Comparison of ENCODE assay signal across 15 cellular contexts in the genomic region with DNA sequence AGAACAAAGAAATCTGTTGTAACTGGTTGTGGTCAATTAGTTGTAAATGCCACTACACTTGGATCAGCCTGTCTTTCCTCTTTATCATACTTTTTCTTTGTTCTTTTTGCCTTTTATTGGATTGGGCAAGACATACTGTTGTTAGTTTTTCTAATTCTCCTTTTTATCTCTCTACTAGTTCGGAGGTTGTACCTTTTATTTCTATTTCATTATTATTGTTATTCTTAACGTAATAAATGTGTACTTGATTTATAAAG. TPM values are rescaled to one million over a fixed set of nuclear protein-coding genes. Genes with fewer than 3 reads are reported as not detected.
DNase-seq lines count a peak whose midpoint lies in the region; TF ChIP-seq lines count a peak whose summit lies in the region.
"Had no signal": no experiment of that assay in that cellular context is flagged by ENCODE, and none has a peak within 500 bp of the region (broad histone marks: within the 10 kb centered on the region; RNA-seq: fewer than 3 reads in every experiment).

No MANE protein-coding gene starts in this region.

- DNase-seq in Caco-2 (no peak), astrocyte of the hippocampus (ENCODE audit: low read depth, low spot score) (peak; percentile 56), kidney tubule cell (ENCODE audit: low spot score) (peak; percentile 61), Kasumi-1 (lab: John Stamatoyannopoulos, UW) (no peak), NCI-H2029 treated with DMSO at 0.1 percent for 48 hours (lab: John Stamatoyannopoulos, UW) (no peak), NCI-H2107 (lab: John Stamatoyannopoulos, UW) (no peak)
- DNase-seq in Jurkat, Clone E6-1 (ENCODE audit: low read depth, low spot score): no peak
- no peak for DNase-seq in activated CD4-positive, alpha-beta T cell treated with anti-CD3 and anti-CD28 coated beads for 4 hours
- DNase-seq: activated B cell treated with CpG ODN at 0.5 μM for 24 hours; caudate nucleus; erythroblast; mucosa of descending colon; NCI-H524 treated with DMSO at 0.1 percent for 48 hours; stimulated activated CD4-positive, alpha-beta T cell treated with anti-CD3 and anti-CD28 coated beads, Interleukin-4, amount 100 ng/mL, for 1 hour; substantia nigra had no signal

- no peaks in the 10 kb centered on the region for H3K9me3 Mint-ChIP-seq in Caco-2 (ENCODE audit: unreplicated experiment)
- H3K9me3 Mint-ChIP-seq: activated B cell treated with CpG ODN at 0.5 μM for 24 hours had no signal

- H3K27me3 Mint-ChIP-seq in Caco-2 (ENCODE audit: insufficient read depth, unreplicated experiment): no peaks in the 10 kb centered on the region
- H3K27me3 Mint-ChIP-seq: activated B cell treated with CpG ODN at 0.5 μM for 24 hours had no signal

- no peaks in the 10 kb centered on the region for H3K27me3 ChIP-seq in Caco-2 (replicated peaks; ENCODE audit: control insufficient read depth, insufficient read depth, low read length)

- POLR2A ChIA-PET in Caco-2 (lab: Charles Lee): interaction anchor here (1.3 kb wide), 1 partner anchor 59 kb away, joined by 5 read pairs; a partner anchor contains a TSS

- H3K27ac Mint-ChIP-seq in Caco-2 (ENCODE audit: unreplicated experiment): peak overlapping the region; percentile 99
- H3K27ac Mint-ChIP-seq: activated B cell treated with CpG ODN at 0.5 μM for 24 hours had no signal

- BruUV-seq in Caco-2 (replicated peaks; lab: Mats Ljungman, UMichigan): no TSS peak

- H3K4me3 Mint-ChIP-seq in Caco-2 (ENCODE audit: unreplicated experiment): peak overlapping the region; percentile 95
- H3K4me3 Mint-ChIP-seq: activated B cell treated with CpG ODN at 0.5 μM for 24 hours had no signal

- H3K9me3 ChIP-seq in Caco-2: no peaks in the 10 kb centered on the region
- H3K9me3 ChIP-seq: mucosa of descending colon had no signal

- CTCF ChIA-PET in Caco-2 (lab: Charles Lee): interaction anchor here (0.6 kb wide), 2 partner anchors 213 to 423 kb away, joined by 3 read pairs; a partner anchor contains a TSS

- intact Hi-C loops in Caco-2 (cut with micrococcal nuclease; ENCODE audit: unreplicated experiment): no loop called here

- TF ChIP-seq CTCF in Caco-2 (IDR thresholded peaks at IDR 0.05; ENCODE audit: insufficient read depth in 1 of 2, low read depth in 1 of 2, low read length in 1 of 2, severe bottlenecking in 1 of 2, unreplicated experiment in 1 of 2): no peak

- H3K4me1 Mint-ChIP-seq in Caco-2 (ENCODE audit: low read depth, unreplicated experiment): peaks cover 27% of the 10 kb centered on the region
- H3K4me1 Mint-ChIP-seq: activated B cell treated with CpG ODN at 0.5 μM for 24 hours had no signal

- H3K36me3 Mint-ChIP-seq in Caco-2 (ENCODE audit: insufficient read depth, unreplicated experiment): peaks cover 5% of the 10 kb centered on the region

- no peaks in the 10 kb centered on the region for H3K36me3 ChIP-seq in Caco-2 (ENCODE audit: control insufficient read depth, insufficient read depth, low read length)

- H3K4me1 ChIP-seq in Caco-2: peaks cover 29% of the 10 kb centered on the region

- H3K4me3 ChIP-seq in Caco-2 (ENCODE audit: low read depth, low read length): peak overlapping the region; percentile 46
- peak overlapping the region; percentile 62 for H3K4me3 ChIP-seq in Jurkat, Clone E6-1 (ENCODE audit: low read length)
- H3K4me3 ChIP-seq: mucosa of descending colon had no signal

RNA-seq across cellular contexts. Expression of a gene that starts 59.2 kb away (rescaled TPM):
- total RNA-seq in Caco-2 (2022): 72.4 and 74.5 TPM in 2 replicates
- polyA plus RNA-seq in Jurkat, Clone E6-1 (2012; ENCODE audit: insufficient read depth, insufficient read length): 76.1 TPM

Comparison
In these comparisons a context has a peak if more than half of its experiments do, and no peak if none do; other contexts are left out.
1. DNase-seq: peak in astrocyte of the hippocampus (single experiment) and kidney tubule cell (single experiment); none in Caco-2 (0 of 2), Jurkat, Clone E6-1 (single experiment), activated CD4-positive, alpha-beta T cell treated with anti-CD3 and anti-CD28 coated beads for 4 hours (0 of 2), Kasumi-1 (0 of 2), NCI-H2029 treated with DMSO at 0.1 percent for 48 hours (single experiment) and NCI-H2107 (single experiment).